Comparison of ENCODE assay signal across 21 cellular contexts in the genomic region with DNA sequence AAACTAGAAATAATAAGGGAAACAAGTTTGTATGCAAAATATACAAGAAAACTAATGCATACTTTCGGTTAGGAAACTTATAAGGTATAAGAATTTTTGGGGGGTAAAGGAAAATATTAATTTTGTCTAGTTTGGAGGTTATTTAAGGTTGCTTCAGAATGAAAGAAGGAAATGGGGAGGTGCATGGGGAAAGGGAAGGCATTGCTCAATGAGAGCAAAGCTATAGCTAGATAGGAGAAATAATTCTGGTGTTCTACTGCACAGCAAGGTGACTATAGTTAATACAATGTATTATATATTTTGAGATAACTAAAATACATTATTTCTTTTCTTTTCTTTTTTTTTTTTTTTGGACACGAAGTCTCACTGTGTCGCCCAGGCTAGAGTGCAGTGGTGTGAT. TPM values are rescaled to one million over a fixed set of nuclear protein-coding genes. Genes with fewer than 3 reads are reported as not detected.
A peak's percentile ranks its signal among the peaks of the same experiment; 100 is the strongest.
DNase-seq lines count a peak whose midpoint lies in the region; TF ChIP-seq lines count a peak whose summit lies in the region.
"Had no signal": no experiment of that assay in that cellular context is flagged by ENCODE, and none has a peak within 500 bp of the region (broad histone marks: within the 10 kb centered on the region; RNA-seq: fewer than 3 reads in every experiment).

No MANE protein-coding gene starts in this region.

- no peaks in the 10 kb centered on the region for H3K9me3 Mint-ChIP-seq in neural crest cell
- H3K9me3 Mint-ChIP-seq: CD4-positive, alpha-beta T cell; HFFc6 had no signal

- no peak overlapping the region for H3K4me3 ChIP-seq in HL-60 (replicated peaks; ENCODE audit: insufficient read depth, low read length)

- H3K36me3 Mint-ChIP-seq in neural crest cell (ENCODE audit: low read depth), result no peaks in the 10 kb centered on the region

- peak overlapping the region; percentile 25 for H3K27ac ChIP-seq in HL-60 (replicated peaks)
- H3K27ac ChIP-seq: KMS-11 had no signal

- H3K27me3 ChIP-seq in HL-60 (ENCODE audit: insufficient read depth, poor library complexity, severe bottlenecking), result no peaks in the 10 kb centered on the region

- H3K27me3 Mint-ChIP-seq in neural crest cell (ENCODE audit: low read depth), result peaks cover 3% of the 10 kb centered on the region

- DNase-seq in HL-60 (ENCODE audit: low read depth in 1 of 2, low spot score in 1 of 2) (peak in 1 of 2 experiments; percentile 62), MV-4-11 (lab: John Stamatoyannopoulos, UW) (peak; percentile 42), SKM-1 (lab: John Stamatoyannopoulos, UW; ENCODE audit: unreplicated experiment) (peak; percentile 50), neural crest cell (ENCODE audit: low read depth, low spot score) (no peak), cerebellar cortex (ENCODE audit: low spot score) (no peak), amygdala (lab: John Stamatoyannopoulos, UW) (no peak), DMS53 treated with DMSO at 0.1 percent for 48 hours (lab: John Stamatoyannopoulos, UW; ENCODE audit: unreplicated experiment) (no peak)
- DNase-seq: CD4-positive, alpha-beta T cell; COR-L47; DMS79 treated with DMSO at 0.1 percent for 48 hours; H7; HFFc6; NCI-H1092; NCI-H1436 treated with DMSO at 0.1 percent for 48 hours; NCI-H1930; NCI-H226; NCI-H510A treated with DMSO at 0.1 percent for 48 hours; NCI-H748 treated with DMSO at 0.1 percent for 48 hours had no signal

- H3K4me3 Mint-ChIP-seq in neural crest cell, result peak overlapping the region; percentile 39
- H3K4me3 Mint-ChIP-seq: CD4-positive, alpha-beta T cell; HFFc6 had no signal

- TF ChIP-seq CTCF in HL-60 (IDR thresholded peaks at IDR 0.05; ENCODE audit: insufficient read depth, low read length) (no peak), neural crest cell (conservative IDR thresholded peaks at IDR 0.05) (no peak)

- H3K27ac Mint-ChIP-seq in neural crest cell (ENCODE audit: unreplicated experiment), result no peak overlapping the region
- H3K27ac Mint-ChIP-seq: CD4-positive, alpha-beta T cell; HFFc6 had no signal

- H3K4me1 Mint-ChIP-seq in neural crest cell, result peaks cover 16% of the 10 kb centered on the region

RNA-seq across cellular contexts. Expression of gene MYMX, which starts 5.4 kb away (rescaled TPM):
- total RNA-seq in neural crest cell, result not detected in 2 replicates
- total RNA-seq: A673; CD4-positive, alpha-beta T cell; HFFc6; Right ventricle myocardium inferior had no signal

RNA-seq across cellular contexts. Expression of gene SLC29A1, which starts 12.1 kb away (rescaled TPM):
- 54.8 and 55.0 TPM in 2 replicates for total RNA-seq in neural crest cell

RNA-seq across cellular contexts. Expression of gene HSP90AB1, which starts 35.6 kb away (rescaled TPM):
- 1,508 and 1,541 TPM in 2 replicates for total RNA-seq in neural crest cell

RNA-seq across cellular contexts. Expression of gene SLC35B2, which starts 46.0 kb away (rescaled TPM):
- 70.5 and 77.7 TPM in 2 replicates for total RNA-seq in neural crest cell

RNA-seq across cellular contexts. Expression of gene CAPN11, which starts 52.7 kb away (rescaled TPM):
- not detected in 2 replicates for total RNA-seq in neural crest cell
- total RNA-seq: A673, HFFc6 had no signal

Comparison
In these comparisons a context has a peak if more than half of its experiments do, and no peak if none do; other contexts are left out.
1. DNase-seq: peak in MV-4-11 (single experiment) and SKM-1 (single experiment); none in neural crest cell (single experiment), cerebellar cortex (single experiment), amygdala (0 of 56) and DMS53 treated with DMSO at 0.1 percent for 48 hours (single experiment).